22 cellular contexts compared by ENCODE assay signal in genomic region chr10:72092987-72093386, GRCh38.
"Had no signal": no experiment of that assay in that cellular context is flagged by ENCODE, and none has a peak within 500 bp of the region (broad histone marks: within the 10 kb centered on the region; RNA-seq: fewer than 3 reads in every experiment).

No MANE protein-coding gene starts in this region.

- H3K27me3 Mint-ChIP-seq: naive thymus-derived CD4-positive, alpha-beta T cell had no signal

- H3K4me3 Mint-ChIP-seq: naive thymus-derived CD4-positive, alpha-beta T cell; nephron progenitor cell had no signal

- H2AFZ ChIP-seq: parathyroid adenoma had no signal

- H3K27ac ChIP-seq: coronary artery, heart left ventricle, parathyroid adenoma, psoas muscle, sigmoid colon, skin epidermis, stomach had no signal

- H3K9me3 Mint-ChIP-seq: nephron progenitor cell had no signal

- FAIRE-seq: frontal cortex, urothelium cell line had no signal

- H3K9me3 ChIP-seq: heart left ventricle, psoas muscle, sigmoid colon, stomach had no signal

- DNase-seq: effector CD4-positive, alpha-beta T cell; heart left ventricle; hippocampal formation; kidney glomerular epithelial cell; mammary epithelial cell; naive thymus-derived CD4-positive, alpha-beta T cell; nephron progenitor cell; psoas muscle; sigmoid colon; stimulated activated CD4-positive, alpha-beta T cell treated with anti-CD3 and anti-CD28 coated beads, Interleukin-2, amount 100 ng/mL, for 24 hours; stimulated activated CD4-positive, alpha-beta T cell treated with anti-CD3 and anti-CD28 coated beads, Interleukin-4, amount 100 ng/mL, for 4 hours; stimulated activated naive CD4-positive, alpha-beta T cell; stomach; substantia nigra; trophoblast cell had no signal

- H3K9ac ChIP-seq: parathyroid adenoma had no signal

- H3K4me3 ChIP-seq: coronary artery, heart left ventricle, psoas muscle, sigmoid colon, skin epidermis, stomach had no signal

- H3K79me2 ChIP-seq: parathyroid adenoma had no signal

- ATAC-seq: esophagus mucosa; heart left ventricle; left lobe of liver; naive thymus-derived CD4-positive, alpha-beta T cell; psoas muscle had no signal

- H3K27ac Mint-ChIP-seq: nephron progenitor cell had no signal
